Comparison of ENCODE assay signal across 11 cellular contexts in genomic region chr1:116540088-116540487, GRCh38. TPM values are rescaled to one million over a fixed set of nuclear protein-coding genes. Genes with fewer than 3 reads are reported as not detected.
DNase-seq lines count a peak whose midpoint lies in the region; ATAC-seq and TF ChIP-seq lines count a peak whose summit lies in the region.
"Had no signal": no experiment of that assay in that cellular context is flagged by ENCODE, and none has a peak within 500 bp of the region (broad histone marks: within the 10 kb centered on the region; RNA-seq: fewer than 3 reads in every experiment).

No MANE protein-coding gene starts in this region.

- TF ChIP-seq CTCF in CD14-positive monocyte (IDR thresholded peaks at IDR 0.05) = no peak

- H3K79me2 ChIP-seq in trophoblast cell (ENCODE audit: control insufficient read depth, insufficient read depth, low read length, poor library complexity) = no peaks in the 10 kb centered on the region

- H4K8ac ChIP-seq in trophoblast cell (ENCODE audit: low read depth, low read length) = no peak overlapping the region

- H2BK5ac ChIP-seq in trophoblast cell (ENCODE audit: low read depth, low read length, poor library complexity) = no peak overlapping the region

- peak overlapping the region in 1 of 2 donors; percentile 36 for H3K4me3 Mint-ChIP-seq in CD14-positive monocyte
- peak overlapping the region; percentile 71 for H3K4me3 Mint-ChIP-seq in T-helper 17 cell
- H3K4me3 Mint-ChIP-seq: CD4-positive, alpha-beta T cell had no signal

- H3K27ac ChIP-seq in trophoblast cell (ENCODE audit: low read depth, low read length) = no peak overlapping the region

- peaks cover 67 to 73% of the 10 kb centered on the region in 2 donors for H3K36me3 Mint-ChIP-seq in CD14-positive monocyte
- H3K36me3 Mint-ChIP-seq in T-helper 17 cell (ENCODE audit: low read depth) = peaks cover 17% of the 10 kb centered on the region

- peaks cover 0 to 3% of the 10 kb centered on the region in 2 experiments for H3K36me3 ChIP-seq in trophoblast cell (ENCODE audit: control insufficient read depth in 1 of 2, insufficient read depth in 2 of 2, low read length in 2 of 2)

- H3K4ac ChIP-seq in trophoblast cell (ENCODE audit: low read depth, low read length) = no peak overlapping the region

- H3K14ac ChIP-seq in trophoblast cell (ENCODE audit: low read length) = no peak overlapping the region

- H2BK12ac ChIP-seq in trophoblast cell (ENCODE audit: low read length) = no peak overlapping the region

- no peak overlapping the region for H4K91ac ChIP-seq in trophoblast cell (ENCODE audit: low read depth, low read length)

- no peak overlapping the region for H4K12ac ChIP-seq in trophoblast cell (ENCODE audit: low read depth, low read length)

- no peak overlapping the region for H2AK5ac ChIP-seq in trophoblast cell (ENCODE audit: low read length)

- H3K9me3 ChIP-seq in T-helper 17 cell (ENCODE audit: control insufficient read depth, low read length, poor library complexity, severe bottlenecking) (no peaks in the 10 kb centered on the region), trophoblast cell (ENCODE audit: insufficient read depth, low read depth, low read length) (peaks cover 3% of the 10 kb centered on the region)

- ATAC-seq in GM19035 (IDR thresholded peaks at IDR 0.05; ENCODE audit: unreplicated experiment) (peak; percentile 39), HG03108 (IDR thresholded peaks at IDR 0.05; ENCODE audit: unreplicated experiment) (peak; percentile 46), T-helper 17 cell (peak; percentile 48)

- H3K79me1 ChIP-seq in trophoblast cell (ENCODE audit: low read length) = no peaks in the 10 kb centered on the region

- H3K4me1 ChIP-seq in trophoblast cell (ENCODE audit: control insufficient read depth in 1 of 2, insufficient read depth in 2 of 2, low read length in 2 of 2) = no peaks in the 10 kb centered on the region

- no peak overlapping the region for H2AFZ ChIP-seq in trophoblast cell (ENCODE audit: insufficient read depth, low read length, poor library complexity)

- DNase-seq in CD14-positive monocyte (ENCODE audit: low spot score) = no peak
- no peak for DNase-seq in T-helper 17 cell
- DNase-seq in AG08395 (ENCODE audit: low spot score) = no peak
- DNase-seq in hippocampal formation (lab: John Stamatoyannopoulos, UW) = no peak
- DNase-seq in trophoblast cell = no peak
- DNase-seq in NCI-H146 treated with DMSO at 0.1 percent for 48 hours (lab: John Stamatoyannopoulos, UW; ENCODE audit: unreplicated experiment) = no peak
- DNase-seq: CD4-positive, alpha-beta T cell; midbrain; stimulated activated CD4-positive, alpha-beta T cell treated with anti-CD3 and anti-CD28 coated beads, Interleukin-4, amount 100 ng/mL, for 4 hours had no signal

- H3K4me1 Mint-ChIP-seq in CD14-positive monocyte = peaks cover 60% of the 10 kb centered on the region
- H3K4me1 Mint-ChIP-seq in T-helper 17 cell = peaks cover 46% of the 10 kb centered on the region

- H3K9me3 Mint-ChIP-seq in CD14-positive monocyte = peaks cover 0 to 3% (median 0%) of the 10 kb centered on the region in 7 donors
- H3K9me3 Mint-ChIP-seq: CD4-positive, alpha-beta T cell had no signal

- H3K27me3 Mint-ChIP-seq in CD14-positive monocyte (ENCODE audit: low read depth in 3 of 3) (peaks cover 0 to 2% (median 1%) of the 10 kb centered on the region in 3 donors), T-helper 17 cell (no peaks in the 10 kb centered on the region)
- H3K27me3 Mint-ChIP-seq: CD4-positive, alpha-beta T cell had no signal

- no peaks in the 10 kb centered on the region for H3K27me3 ChIP-seq in trophoblast cell (ENCODE audit: insufficient read depth, low read length)

- H3K23ac ChIP-seq in trophoblast cell (ENCODE audit: low read length) = no peak overlapping the region

- no peak overlapping the region for H3K4me3 ChIP-seq in trophoblast cell (ENCODE audit: low read depth, low read length)

- H3K18ac ChIP-seq in trophoblast cell (ENCODE audit: low read length) = no peak overlapping the region

- H3K27ac Mint-ChIP-seq in CD14-positive monocyte (peak overlapping the region; percentile 91 to 97 (median 95)), T-helper 17 cell (peak overlapping the region; percentile 73)
- H3K27ac Mint-ChIP-seq: CD4-positive, alpha-beta T cell had no signal

- intact Hi-C loops in CD14-positive monocyte (cut with micrococcal nuclease) = loop anchor here in 1 of 2 donors (2.0 kb wide), 1 partner anchor 35 kb away; no protein-coding TSS in a partner anchor

- H3K9ac ChIP-seq in trophoblast cell (ENCODE audit: low read length) = no peak overlapping the region

- H2BK120ac ChIP-seq in trophoblast cell (ENCODE audit: insufficient read depth, low read length, poor library complexity) = no peak overlapping the region

- no peak overlapping the region for H3K4me2 ChIP-seq in trophoblast cell (ENCODE audit: low read length)

RNA-seq across cellular contexts. Expression of gene CD58, which starts 30.7 kb away (rescaled TPM):
- 100 to 1,000 TPM; 128 to 168 TPM for polyA plus RNA-seq in CD14-positive monocyte
- 10 to 100 TPM; 21.7 to 22.1 TPM for total RNA-seq in T-helper 17 cell
- polyA plus RNA-seq in trophoblast cell (2013) = 13.6 and 14.0 TPM in 2 replicates
